8 cellular contexts compared by ENCODE assay signal in the genomic region with DNA sequence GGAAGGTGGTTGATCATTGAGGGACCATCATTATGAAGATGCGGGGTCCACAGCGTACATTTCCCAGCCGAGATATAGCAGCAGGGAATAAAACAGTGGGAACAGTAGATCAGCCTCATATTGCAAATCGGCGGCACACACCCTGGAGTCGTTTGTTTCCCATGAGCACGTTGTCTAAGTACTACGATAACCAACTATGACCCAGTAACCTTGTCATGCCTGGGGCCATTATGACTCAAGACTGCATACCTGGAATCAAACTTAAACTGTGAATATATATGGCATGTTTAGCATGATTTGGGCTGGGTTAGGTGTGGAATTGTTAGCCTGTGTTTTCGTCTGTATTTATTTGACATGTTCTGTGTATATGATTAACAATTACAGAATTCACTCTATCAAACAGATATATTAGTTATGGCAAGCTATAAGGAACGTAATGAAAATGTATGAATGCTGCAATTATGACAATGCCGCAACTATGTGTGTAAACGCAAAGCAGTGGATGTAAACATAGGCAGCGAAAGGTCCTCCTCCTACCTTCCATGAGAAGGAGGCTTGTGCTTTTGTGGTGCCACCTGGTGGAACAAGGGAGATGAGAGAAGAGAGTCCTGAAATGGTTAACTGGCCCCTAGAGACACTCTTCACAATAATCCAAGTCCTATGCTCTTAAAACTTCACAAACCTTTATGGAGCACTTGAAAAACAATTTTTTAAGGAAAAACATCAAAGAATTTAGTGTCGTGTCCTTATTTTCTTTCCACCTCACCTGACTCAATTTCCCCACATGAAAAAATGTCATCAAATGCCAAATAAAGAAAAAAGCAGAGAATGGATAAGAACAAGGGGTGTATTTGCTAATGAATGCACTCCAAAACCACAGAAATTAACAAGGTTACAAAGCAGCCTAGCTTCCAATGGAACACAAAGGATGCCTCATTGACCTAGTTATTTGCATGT. TPM values are rescaled to one million over a fixed set of nuclear protein-coding genes. Genes with fewer than 3 reads are reported as not detected.
DNase-seq lines count a peak whose midpoint lies in the region; ATAC-seq and TF ChIP-seq lines count a peak whose summit lies in the region.

No MANE protein-coding gene starts in this region.

- TF ChIP-seq CTCF in left ventricle myocardium inferior (IDR thresholded peaks at IDR 0.05; ENCODE audit: borderline replicate concordance) (peak; percentile 40), mammary epithelial cell (conservative IDR thresholded peaks at IDR 0.05 in 1 of 2, IDR thresholded peaks at IDR 0.05 in 1 of 2; ENCODE audit: extremely low read depth in 1 of 2, insufficient read depth in 1 of 2, low read depth in 1 of 2, low read length in 2 of 2) (peak; percentile 52 to 80), smooth muscle cell (IDR thresholded peaks at IDR 0.05; ENCODE audit: borderline replicate concordance, insufficient read depth, poor library complexity, severe bottlenecking) (peak; percentile 27), testis (IDR thresholded peaks at IDR 0.05) (no peak)

- H3K4me3 ChIP-seq in left ventricle myocardium inferior (no peak overlapping the region), mammary epithelial cell (replicated peaks in 1 of 3; ENCODE audit: insufficient read depth in 1 of 3, low read depth in 2 of 3, low read length in 3 of 3) (no peak overlapping the region), smooth muscle cell (no peak overlapping the region), testis (no peak overlapping the region)

- H3K9me3 ChIP-seq in left ventricle myocardium inferior (replicated peaks) = no peaks in the 10 kb centered on the region
- H3K9me3 ChIP-seq in mammary epithelial cell (replicated peaks; ENCODE audit: insufficient read depth, low read length) = no peaks in the 10 kb centered on the region
- H3K9me3 ChIP-seq in smooth muscle cell (replicated peaks; ENCODE audit: low read depth) = no peaks in the 10 kb centered on the region
- H3K9me3 ChIP-seq in testis = no peaks in the 10 kb centered on the region

- H2AFZ ChIP-seq in mammary epithelial cell (ENCODE audit: low read depth, low read length) = no peak overlapping the region
- no peak overlapping the region for H2AFZ ChIP-seq in smooth muscle cell (ENCODE audit: low read depth)

- H3K27me3 ChIP-seq in left ventricle myocardium inferior (ENCODE audit: low read depth) (no peaks in the 10 kb centered on the region), mammary epithelial cell (ENCODE audit: insufficient read depth, low read length) (no peaks in the 10 kb centered on the region), smooth muscle cell (ENCODE audit: low read depth) (no peaks in the 10 kb centered on the region), testis (no peaks in the 10 kb centered on the region)

- no peak for TF ChIP-seq POLR2A in testis (IDR thresholded peaks at IDR 0.05)

- dilution Hi-C loops in mammary epithelial cell (cut with HindIII; ENCODE audit: low sequenced_read_pairs) = no loop called here

- ATAC-seq in Right ventricle myocardium superior (ENCODE audit: poor library complexity) = no peak
- ATAC-seq in GM21529 (IDR thresholded peaks at IDR 0.05; ENCODE audit: unreplicated experiment) = no peak

- DNase-seq in left ventricle myocardium inferior = no peak
- DNase-seq in Right ventricle myocardium superior = no peak
- peak; percentile 62 for DNase-seq in M059J (ENCODE audit: low read depth)
- DNase-seq in mammary epithelial cell = peak; percentile 47
- no peak for DNase-seq in smooth muscle cell (lab: John Stamatoyannopoulos, UW; ENCODE audit: unreplicated experiment)
- no peak for DNase-seq in DMS114 treated with DMSO at 0.1 percent for 48 hours (lab: John Stamatoyannopoulos, UW; ENCODE audit: unreplicated experiment)
- no peak for DNase-seq in testis

- CTCF ChIA-PET in mammary epithelial cell (lab: Charles Lee; ENCODE audit: low non-redundant PET) = interaction anchor here (0.5 kb wide), 1 partner anchor 97 kb away, joined by 11 read pairs; no protein-coding TSS in a partner anchor

- H4K20me1 ChIP-seq in mammary epithelial cell (ENCODE audit: insufficient read depth, low read length) (no peaks in the 10 kb centered on the region), smooth muscle cell (ENCODE audit: low read depth) (no peaks in the 10 kb centered on the region)

- H3K27ac ChIP-seq in left ventricle myocardium inferior (replicated peaks) = no peak overlapping the region
- no peak overlapping the region for H3K27ac ChIP-seq in mammary epithelial cell (ENCODE audit: insufficient read depth, low read depth, low read length)
- H3K27ac ChIP-seq in smooth muscle cell (ENCODE audit: low read depth) = no peak overlapping the region
- H3K27ac ChIP-seq in testis = no peak overlapping the region

- peaks cover 53% of the 10 kb centered on the region for H3K4me1 ChIP-seq in left ventricle myocardium inferior
- no peaks in the 10 kb centered on the region for H3K4me1 ChIP-seq in mammary epithelial cell (ENCODE audit: insufficient read depth, low read length)
- H3K4me1 ChIP-seq in smooth muscle cell (ENCODE audit: low read depth) = peaks cover 6% of the 10 kb centered on the region
- H3K4me1 ChIP-seq in testis = no peaks in the 10 kb centered on the region

- no peaks in the 10 kb centered on the region for H3K36me3 ChIP-seq in left ventricle myocardium inferior
- H3K36me3 ChIP-seq in mammary epithelial cell (ENCODE audit: insufficient read depth, low read length) = no peaks in the 10 kb centered on the region
- no peaks in the 10 kb centered on the region for H3K36me3 ChIP-seq in smooth muscle cell (ENCODE audit: low read depth)
- no peaks in the 10 kb centered on the region for H3K36me3 ChIP-seq in testis (ENCODE audit: low read depth, missing control alignments)

- 87% methylated on average over 14 of the region's 14 CpGs for WGBS in mammary epithelial cell (ENCODE audit: low coverage, missing lambda C conversion rate)
- WGBS in smooth muscle cell (ENCODE audit: low lambda C conversion rate) = 77% methylated on average over 14 of the region's 14 CpGs
- 95% methylated on average over 14 of the region's 14 CpGs for WGBS in testis, 2 donors

- H3K4me2 ChIP-seq in mammary epithelial cell (ENCODE audit: insufficient read depth, low read depth, low read length) (no peak overlapping the region), smooth muscle cell (no peak overlapping the region)

- peaks cover 14% of the 10 kb centered on the region for H3F3A ChIP-seq in smooth muscle cell (ENCODE audit: low read depth)

- intact Hi-C loops in left ventricle myocardium inferior (cut with micrococcal nuclease) = no loop called here
- intact Hi-C loops in Right ventricle myocardium superior (cut with DNase I) = no loop called here
- intact Hi-C loops in mammary epithelial cell (cut with micrococcal nuclease) = loop anchor here (1.0 to 2.0 kb wide), 5 partner anchors 45 to 743 kb away; no protein-coding TSS in a partner anchor
- intact Hi-C loops in testis (cut with DNase I; ENCODE audit: low total_unique reads) = no loop called here

- H3K79me2 ChIP-seq in mammary epithelial cell (ENCODE audit: insufficient read depth, low read length) (no peaks in the 10 kb centered on the region), smooth muscle cell (ENCODE audit: low read depth) (peaks cover 38% of the 10 kb centered on the region)

- no peak overlapping the region for H3K9ac ChIP-seq in mammary epithelial cell (ENCODE audit: insufficient read depth, low read length)
- no peak overlapping the region for H3K9ac ChIP-seq in smooth muscle cell (ENCODE audit: low read depth)

- TSS peak; percentile 99 for BruUV-seq in mammary epithelial cell (replicated peaks; lab: Mats Ljungman, UMichigan)

- in situ Hi-C loops in mammary epithelial cell (cut with MboI; ENCODE audit: low sequenced_read_pairs in 2 of 2) = no loop called here

RNA-seq across cellular contexts. Expression of a gene that starts 47.1 kb away (rescaled TPM):
- total RNA-seq in left ventricle myocardium inferior = 43.2 TPM
- 27.1 TPM for total RNA-seq in Right ventricle myocardium superior
- total RNA-seq in M059J (2014; rRNA removed; shearing (Covaris generic)) = 10.5 and 18.6 TPM in 2 replicates
- 10 to 100 TPM; 11.8 to 25.8 TPM for total RNA-seq in mammary epithelial cell
- 5.3 TPM for polyA plus RNA-seq in mammary epithelial cell
- polyA minus RNA-seq in mammary epithelial cell = 10.6 TPM
- 65.1 and 67.0 TPM in 2 replicates for total RNA-seq in smooth muscle cell
- polyA plus RNA-seq in smooth muscle cell = 21.6 and 34.7 TPM in 2 replicates
- total RNA-seq in testis = 1 to 10 TPM; 3.4 to 5.4 TPM
- polyA plus RNA-seq in testis (ENCODE audit: insufficient read depth, low read depth, low replicate concordance) = 12.8 TPM

Comparison
In these comparisons a context has a peak if more than half of its experiments do, and no peak if none do; other contexts are left out.
1. DNase-seq: peak in M059J (single experiment) and mammary epithelial cell (single experiment); none in left ventricle myocardium inferior (single experiment), Right ventricle myocardium superior (single experiment), smooth muscle cell (single experiment), DMS114 treated with DMSO at 0.1 percent for 48 hours (single experiment) and testis (single experiment).
2. CTCF ChIP-seq: peak in left ventricle myocardium inferior (single experiment), mammary epithelial cell (2 of 2) and smooth muscle cell (single experiment); none in testis (0 of 3).